Comparison of ENCODE assay signal across 8 cellular contexts in the genomic region with DNA sequence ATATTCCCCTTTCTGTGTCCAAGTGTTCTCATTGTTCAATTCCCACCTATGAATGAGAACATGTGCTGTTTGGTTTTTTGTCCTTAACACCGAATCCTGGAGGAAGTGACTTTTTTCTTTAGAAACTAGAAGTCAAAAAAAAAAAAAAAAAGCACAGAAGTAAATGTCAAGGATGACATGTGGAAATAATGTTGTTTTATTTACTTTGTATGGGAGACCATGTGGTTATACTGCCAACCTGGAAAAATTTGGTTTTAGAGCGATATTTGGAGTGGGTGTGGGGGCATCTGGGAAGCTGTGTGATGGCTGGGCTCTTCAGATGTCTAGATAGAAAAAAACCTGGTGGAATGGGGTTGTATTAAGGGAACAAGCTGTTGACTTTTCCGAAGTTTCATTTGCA.
"Had no signal": no experiment of that assay in that cellular context is flagged by ENCODE, and none has a peak within 500 bp of the region (broad histone marks: within the 10 kb centered on the region; RNA-seq: fewer than 3 reads in every experiment).

No MANE protein-coding gene starts in this region.

- ATAC-seq: K562 had no signal

- FAIRE-seq: H1, H54, HTR-8/SVneo, K562 had no signal

- H3K4me3 Mint-ChIP-seq: H9 had no signal

- DNase-seq: GM23248, H9, HCEC 1CT, KG1 had no signal

- H2AFZ ChIP-seq: GM23248 had no signal

- H3K27ac ChIP-seq: GM23248 had no signal

- H3K4me3 ChIP-seq: GM23248, K562 had no signal

- H3K9me3 Mint-ChIP-seq: H9 had no signal
